1 cellular context compared by ENCODE assay signal in genomic region chr10:49538381-49539319, GRCh38.
A peak's percentile ranks its signal among the peaks of the same experiment; 100 is the strongest.
TF ChIP-seq lines count a peak whose summit lies in the region.

Gene ERCC6, minus strand, starts transcription at chr10:49539121.

TF ChIP-seq in K562, 482 proteins besides CTCF, POLR2A, EP300 and RAD21 (continued from another document and continues in another):
- no peak for TF ChIP-seq CHCHD3 (CRISPR knock-in tag; IDR thresholded peaks at IDR 0.05)
- TF ChIP-seq, protein P1, sequence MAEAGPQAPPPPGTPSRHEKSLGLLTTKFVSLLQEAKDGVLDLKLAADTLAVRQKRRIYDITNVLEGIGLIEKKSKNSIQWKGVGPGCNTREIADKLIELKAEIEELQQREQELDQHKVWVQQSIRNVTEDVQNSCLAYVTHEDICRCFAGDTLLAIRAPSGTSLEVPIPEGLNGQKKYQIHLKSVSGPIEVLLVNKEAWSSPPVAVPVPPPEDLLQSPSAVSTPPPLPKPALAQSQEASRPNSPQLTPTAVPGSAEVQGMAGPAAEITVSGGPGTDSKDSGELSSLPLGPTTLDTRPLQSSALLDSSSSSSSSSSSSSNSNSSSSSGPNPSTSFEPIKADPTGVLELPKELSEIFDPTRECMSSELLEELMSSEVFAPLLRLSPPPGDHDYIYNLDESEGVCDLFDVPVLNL (CRISPR knock-in tag; IDR thresholded peaks at IDR 0.05; ENCODE audit: low read depth), result no peak
- TF ChIP-seq TFE3 (CRISPR knock-in tag; IDR thresholded peaks at IDR 0.05), result peak; percentile 94
- TF ChIP-seq CBFA2T3 (IDR thresholded peaks at IDR 0.05), result no peak
- TF ChIP-seq ELF1 (tag; IDR thresholded peaks at IDR 0.05), result peak; percentile 81
- TF ChIP-seq GATAD2A (IDR thresholded peaks at IDR 0.05), result peak; percentile 93
- no peak for TF ChIP-seq TAF9B (IDR thresholded peaks at IDR 0.05; ENCODE audit: partially characterized antibody)
- TF ChIP-seq, protein P2, sequence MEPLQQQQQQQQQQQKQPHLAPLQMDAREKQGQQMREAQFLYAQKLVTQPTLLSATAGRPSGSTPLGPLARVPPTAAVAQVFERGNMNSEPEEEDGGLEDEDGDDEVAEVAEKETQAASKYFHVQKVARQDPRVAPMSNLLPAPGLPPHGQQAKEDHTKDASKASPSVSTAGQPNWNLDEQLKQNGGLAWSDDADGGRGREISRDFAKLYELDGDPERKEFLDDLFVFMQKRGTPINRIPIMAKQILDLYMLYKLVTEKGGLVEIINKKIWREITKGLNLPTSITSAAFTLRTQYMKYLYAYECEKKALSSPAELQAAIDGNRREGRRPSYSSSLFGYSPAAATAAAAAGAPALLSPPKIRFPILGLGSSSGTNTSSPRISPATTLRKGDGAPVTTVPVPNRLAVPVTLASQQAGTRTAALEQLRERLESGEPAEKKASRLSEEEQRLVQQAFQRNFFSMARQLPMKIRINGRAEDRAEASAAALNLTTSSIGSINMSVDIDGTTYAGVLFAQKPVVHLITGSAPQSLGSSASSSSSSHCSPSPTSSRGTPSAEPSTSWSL (CRISPR knock-in tag; IDR thresholded peaks at IDR 0.05; ENCODE audit: borderline replicate concordance), result no peak; the same call in 1 of the 2 replicates
- no peak for TF ChIP-seq HNRNPUL1 (IDR thresholded peaks at IDR 0.05; ENCODE audit: low read length)
- no peak for TF ChIP-seq ZC3H11A (IDR thresholded peaks at IDR 0.05; ENCODE audit: low read depth, low read length)
- TF ChIP-seq TAF7 (tag; IDR thresholded peaks at IDR 0.05), result peak; percentile 60
- TF ChIP-seq, protein P3, sequence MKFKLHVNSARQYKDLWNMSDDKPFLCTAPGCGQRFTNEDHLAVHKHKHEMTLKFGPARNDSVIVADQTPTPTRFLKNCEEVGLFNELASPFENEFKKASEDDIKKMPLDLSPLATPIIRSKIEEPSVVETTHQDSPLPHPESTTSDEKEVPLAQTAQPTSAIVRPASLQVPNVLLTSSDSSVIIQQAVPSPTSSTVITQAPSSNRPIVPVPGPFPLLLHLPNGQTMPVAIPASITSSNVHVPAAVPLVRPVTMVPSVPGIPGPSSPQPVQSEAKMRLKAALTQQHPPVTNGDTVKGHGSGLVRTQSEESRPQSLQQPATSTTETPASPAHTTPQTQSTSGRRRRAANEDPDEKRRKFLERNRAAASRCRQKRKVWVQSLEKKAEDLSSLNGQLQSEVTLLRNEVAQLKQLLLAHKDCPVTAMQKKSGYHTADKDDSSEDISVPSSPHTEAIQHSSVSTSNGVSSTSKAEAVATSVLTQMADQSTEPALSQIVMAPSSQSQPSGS (CRISPR knock-in tag; IDR thresholded peaks at IDR 0.05), result no peak
- TF ChIP-seq NRF1 (conservative IDR thresholded peaks at IDR 0.05 in 1 of 2, IDR thresholded peaks at IDR 0.05 in 1 of 2), result peak; percentile 99 to 100
- TF ChIP-seq ZBTB26 (CRISPR knock-in tag; IDR thresholded peaks at IDR 0.05), result no peak
- no peak for TF ChIP-seq SP2 (IDR thresholded peaks at IDR 0.05; ENCODE audit: extremely low read depth, low read depth, low read length, poor library complexity, severe bottlenecking)
- TF ChIP-seq HDAC1 (IDR thresholded peaks at IDR 0.05), result peak in 1 of 2 experiments; percentile 89; a peak in 1 of 4 replicates
- peak; percentile 53 for TF ChIP-seq PKNOX1 (IDR thresholded peaks at IDR 0.05)
- no peak; the same call in 1 of the 2 replicates for TF ChIP-seq VEZF1 (CRISPR knock-in tag; IDR thresholded peaks at IDR 0.05)
- no peak for TF ChIP-seq BRCA1 (IDR thresholded peaks at IDR 0.05)
- TF ChIP-seq BRCA1 (CRISPR knock-in tag; IDR thresholded peaks at IDR 0.05), result no peak
- TF ChIP-seq ZNF717 (CRISPR knock-in tag; IDR thresholded peaks at IDR 0.05), result no peak
- no peak for TF ChIP-seq FOXA1 (IDR thresholded peaks at IDR 0.05; ENCODE audit: borderline replicate concordance)
- TF ChIP-seq PML (IDR thresholded peaks at IDR 0.05; ENCODE audit: low read length), result peak; percentile 52
- no peak for TF ChIP-seq TAF15 (IDR thresholded peaks at IDR 0.05; ENCODE audit: low read depth, low read length)
- TF ChIP-seq, protein P4, sequence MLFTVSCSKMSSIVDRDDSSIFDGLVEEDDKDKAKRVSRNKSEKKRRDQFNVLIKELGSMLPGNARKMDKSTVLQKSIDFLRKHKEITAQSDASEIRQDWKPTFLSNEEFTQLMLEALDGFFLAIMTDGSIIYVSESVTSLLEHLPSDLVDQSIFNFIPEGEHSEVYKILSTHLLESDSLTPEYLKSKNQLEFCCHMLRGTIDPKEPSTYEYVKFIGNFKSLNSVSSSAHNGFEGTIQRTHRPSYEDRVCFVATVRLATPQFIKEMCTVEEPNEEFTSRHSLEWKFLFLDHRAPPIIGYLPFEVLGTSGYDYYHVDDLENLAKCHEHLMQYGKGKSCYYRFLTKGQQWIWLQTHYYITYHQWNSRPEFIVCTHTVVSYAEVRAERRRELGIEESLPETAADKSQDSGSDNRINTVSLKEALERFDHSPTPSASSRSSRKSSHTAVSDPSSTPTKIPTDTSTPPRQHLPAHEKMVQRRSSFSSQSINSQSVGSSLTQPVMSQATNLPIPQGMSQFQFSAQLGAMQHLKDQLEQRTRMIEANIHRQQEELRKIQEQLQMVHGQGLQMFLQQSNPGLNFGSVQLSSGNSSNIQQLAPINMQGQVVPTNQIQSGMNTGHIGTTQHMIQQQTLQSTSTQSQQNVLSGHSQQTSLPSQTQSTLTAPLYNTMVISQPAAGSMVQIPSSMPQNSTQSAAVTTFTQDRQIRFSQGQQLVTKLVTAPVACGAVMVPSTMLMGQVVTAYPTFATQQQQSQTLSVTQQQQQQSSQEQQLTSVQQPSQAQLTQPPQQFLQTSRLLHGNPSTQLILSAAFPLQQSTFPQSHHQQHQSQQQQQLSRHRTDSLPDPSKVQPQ (CRISPR knock-in tag; IDR thresholded peaks at IDR 0.05; ENCODE audit: borderline replicate concordance), result 0 out of 2 replicates have a peak, but pooled peaks have one; percentile 49
- peak; percentile 87 for TF ChIP-seq MYC (IDR thresholded peaks at IDR 0.05; ENCODE audit: low read depth, low read length)
- TF ChIP-seq MYC (CRISPR knock-in tag; IDR thresholded peaks at IDR 0.05; ENCODE audit: borderline replicate concordance, low read depth), result 0 out of 2 replicates have a peak, but pooled peaks have one; percentile 20
- TF ChIP-seq, protein P5, sequence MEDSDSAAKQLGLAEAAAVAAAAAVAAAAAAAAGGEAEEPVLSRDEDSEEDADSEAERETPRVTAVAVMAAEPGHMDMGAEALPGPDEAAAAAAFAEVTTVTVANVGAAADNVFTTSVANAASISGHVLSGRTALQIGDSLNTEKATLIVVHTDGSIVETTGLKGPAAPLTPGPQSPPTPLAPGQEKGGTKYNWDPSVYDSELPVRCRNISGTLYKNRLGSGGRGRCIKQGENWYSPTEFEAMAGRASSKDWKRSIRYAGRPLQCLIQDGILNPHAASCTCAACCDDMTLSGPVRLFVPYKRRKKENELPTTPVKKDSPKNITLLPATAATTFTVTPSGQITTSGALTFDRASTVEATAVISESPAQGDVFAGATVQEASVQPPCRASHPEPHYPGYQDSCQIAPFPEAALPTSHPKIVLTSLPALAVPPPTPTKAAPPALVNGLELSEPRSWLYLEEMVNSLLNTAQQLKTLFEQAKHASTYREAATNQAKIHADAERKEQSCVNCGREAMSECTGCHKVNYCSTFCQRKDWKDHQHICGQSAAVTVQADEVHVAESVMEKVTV (CRISPR knock-in tag; IDR thresholded peaks at IDR 0.05), result no peak
- no peak; the same call in 1 of the 2 replicates for TF ChIP-seq HMGXB4 (CRISPR knock-in tag; IDR thresholded peaks at IDR 0.05)
- peak; percentile 95 for TF ChIP-seq RAD51 (IDR thresholded peaks at IDR 0.05; ENCODE audit: borderline replicate concordance, low read depth)
- no peak for TF ChIP-seq ZNF311 (CRISPR knock-in tag; IDR thresholded peaks at IDR 0.05)
- no peak for TF ChIP-seq CEBPZ (IDR thresholded peaks at IDR 0.05; ENCODE audit: borderline replicate concordance, low read depth, low read length)
- TF ChIP-seq NUFIP1 (IDR thresholded peaks at IDR 0.05; ENCODE audit: partially characterized antibody), result peak; percentile 48
- peak; percentile 95 for TF ChIP-seq ETV1 (tag; conservative IDR thresholded peaks at IDR 0.05; ENCODE audit: low read depth)
- no peak for TF ChIP-seq BRF2 (IDR thresholded peaks at IDR 0.05; ENCODE audit: borderline replicate concordance, insufficient read depth, insufficient read length)
- TF ChIP-seq HOXB6 (CRISPR knock-in tag; IDR thresholded peaks at IDR 0.05; ENCODE audit: borderline replicate concordance), result no peak; the same call in 1 of the 2 replicates
- no peak for TF ChIP-seq PTBP1 (IDR thresholded peaks at IDR 0.05; ENCODE audit: low read depth, low read length)
- no peak for TF ChIP-seq MCM7 (IDR thresholded peaks at IDR 0.05)
